1 cellular context compared by ENCODE assay signal in genomic region chr11:70384486-70385152, GRCh38.
TF ChIP-seq lines count a peak whose summit lies in the region.

No MANE protein-coding gene starts in this region.

TF ChIP-seq in H1, 55 proteins besides CTCF, POLR2A, EP300 and RAD21:
- TF ChIP-seq CREB1 (IDR thresholded peaks at IDR 0.05) (no peak), POLR2AphosphoS5 (IDR thresholded peaks at IDR 0.05; ENCODE audit: low read depth, low read length) (peak; percentile 12; the same call in 1 of the 2 replicates)
